ENCODE assay signal across 1 cellular context in genomic region chr1:54597455-54598030, GRCh38.
TF ChIP-seq lines count a peak whose summit lies in the region.

No MANE protein-coding gene starts in this region.

TF ChIP-seq in K562, 482 proteins besides CTCF, POLR2A, EP300 and RAD21:
- TF ChIP-seq SIRT6 (IDR thresholded peaks at IDR 0.05; ENCODE audit: low read depth, low read length) (no peak), THRB (CRISPR knock-in tag; conservative IDR thresholded peaks at IDR 0.05) (no peak), SMAD3 (CRISPR knock-in tag; conservative IDR thresholded peaks at IDR 0.05) (no peak), MEF2D (tag; conservative IDR thresholded peaks at IDR 0.05; ENCODE audit: low read depth) (no peak), ZNF212 (CRISPR knock-in tag; IDR thresholded peaks at IDR 0.05) (no peak), THRAP3 (IDR thresholded peaks at IDR 0.05; ENCODE audit: borderline replicate concordance) (no peak)
- TF ChIP-seq, protein P1, sequence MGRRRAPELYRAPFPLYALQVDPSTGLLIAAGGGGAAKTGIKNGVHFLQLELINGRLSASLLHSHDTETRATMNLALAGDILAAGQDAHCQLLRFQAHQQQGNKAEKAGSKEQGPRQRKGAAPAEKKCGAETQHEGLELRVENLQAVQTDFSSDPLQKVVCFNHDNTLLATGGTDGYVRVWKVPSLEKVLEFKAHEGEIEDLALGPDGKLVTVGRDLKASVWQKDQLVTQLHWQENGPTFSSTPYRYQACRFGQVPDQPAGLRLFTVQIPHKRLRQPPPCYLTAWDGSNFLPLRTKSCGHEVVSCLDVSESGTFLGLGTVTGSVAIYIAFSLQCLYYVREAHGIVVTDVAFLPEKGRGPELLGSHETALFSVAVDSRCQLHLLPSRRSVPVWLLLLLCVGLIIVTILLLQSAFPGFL (CRISPR knock-in tag; IDR thresholded peaks at IDR 0.05): no peak
- TF ChIP-seq, protein P2, sequence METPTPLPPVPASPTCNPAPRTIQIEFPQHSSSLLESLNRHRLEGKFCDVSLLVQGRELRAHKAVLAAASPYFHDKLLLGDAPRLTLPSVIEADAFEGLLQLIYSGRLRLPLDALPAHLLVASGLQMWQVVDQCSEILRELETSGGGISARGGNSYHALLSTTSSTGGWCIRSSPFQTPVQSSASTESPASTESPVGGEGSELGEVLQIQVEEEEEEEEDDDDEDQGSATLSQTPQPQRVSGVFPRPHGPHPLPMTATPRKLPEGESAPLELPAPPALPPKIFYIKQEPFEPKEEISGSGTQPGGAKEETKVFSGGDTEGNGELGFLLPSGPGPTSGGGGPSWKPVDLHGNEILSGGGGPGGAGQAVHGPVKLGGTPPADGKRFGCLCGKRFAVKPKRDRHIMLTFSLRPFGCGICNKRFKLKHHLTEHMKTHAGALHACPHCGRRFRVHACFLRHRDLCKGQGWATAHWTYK (CRISPR knock-in tag; IDR thresholded peaks at IDR 0.05): no peak
